ENCODE assay signal across 16 cellular contexts in genomic region chr22:24699861-24700260, GRCh38.
"Had no signal": no experiment of that assay in that cellular context is flagged by ENCODE, and none has a peak within 500 bp of the region (broad histone marks: within the 10 kb centered on the region; RNA-seq: fewer than 3 reads in every experiment).

No MANE protein-coding gene starts in this region.

- H3K9me3 ChIP-seq: body of pancreas, gastrocnemius medialis, heart left ventricle, left ventricle myocardium inferior, ovary, sigmoid colon, spleen had no signal

- H3K4me3 Mint-ChIP-seq: activated CD4-positive, alpha-beta T cell treated with anti-CD3 and anti-CD28 coated beads for 36 hours; activated CD8-positive, alpha-beta memory T cell treated with anti-CD3 and anti-CD28 coated beads, Interleukin-2, amount 10 ng/mL, durations not matched to agents 7 days and 5 days; activated naive CD4-positive, alpha-beta T cell treated with anti-CD3 and anti-CD28 coated beads for 36 hours; WTC11 had no signal

- H3K36me3 ChIP-seq: gastrocnemius medialis, heart left ventricle, left ventricle myocardium inferior, ovary, sigmoid colon, spleen had no signal

- DNase-seq: activated CD4-positive, alpha-beta T cell treated with anti-CD3 and anti-CD28 coated beads for 36 hours; activated CD4-positive, alpha-beta T cell treated with anti-CD3 and anti-CD28 coated beads, Interleukin-2, amount 50 U/mL, for 48 hours; activated CD8-positive, alpha-beta memory T cell treated with anti-CD3 and anti-CD28 coated beads, Interleukin-2, amount 10 ng/mL, durations not matched to agents 7 days and 5 days; activated naive CD4-positive, alpha-beta T cell treated with anti-CD3 and anti-CD28 coated beads for 36 hours; body of pancreas; caudate nucleus; dorsolateral prefrontal cortex; erythroblast; gastrocnemius medialis; heart left ventricle; left ventricle myocardium inferior; ovary; sigmoid colon; spleen; stimulated activated naive CD4-positive, alpha-beta T cell had no signal

- H3K36me3 Mint-ChIP-seq: activated CD8-positive, alpha-beta memory T cell treated with anti-CD3 and anti-CD28 coated beads, Interleukin-2, amount 10 ng/mL, durations not matched to agents 7 days and 5 days; WTC11 had no signal

- H3K4me1 Mint-ChIP-seq: activated CD4-positive, alpha-beta T cell treated with anti-CD3 and anti-CD28 coated beads for 36 hours; activated CD8-positive, alpha-beta memory T cell treated with anti-CD3 and anti-CD28 coated beads, Interleukin-2, amount 10 ng/mL, durations not matched to agents 7 days and 5 days had no signal

- H3K9me3 Mint-ChIP-seq: activated naive CD4-positive, alpha-beta T cell treated with anti-CD3 and anti-CD28 coated beads for 36 hours; WTC11 had no signal

- ATAC-seq: activated CD4-positive, alpha-beta T cell treated with anti-CD3 and anti-CD28 coated beads for 36 hours; activated CD8-positive, alpha-beta memory T cell treated with anti-CD3 and anti-CD28 coated beads, Interleukin-2, amount 10 ng/mL, durations not matched to agents 7 days and 5 days; body of pancreas; gastrocnemius medialis; heart left ventricle had no signal

- H3K27me3 Mint-ChIP-seq: activated CD4-positive, alpha-beta T cell treated with anti-CD3 and anti-CD28 coated beads for 36 hours had no signal

- H3K27ac ChIP-seq: body of pancreas, dorsolateral prefrontal cortex, gastrocnemius medialis, heart left ventricle, left ventricle myocardium inferior, ovary, sigmoid colon had no signal

- H3K27me3 ChIP-seq: body of pancreas, dorsolateral prefrontal cortex, gastrocnemius medialis, heart left ventricle, ovary, sigmoid colon, spleen had no signal

- H3K4me3 ChIP-seq: body of pancreas, dorsolateral prefrontal cortex, gastrocnemius medialis, heart left ventricle, left ventricle myocardium inferior, ovary, sigmoid colon, spleen had no signal

- H3K27ac Mint-ChIP-seq: activated CD4-positive, alpha-beta T cell treated with anti-CD3 and anti-CD28 coated beads for 36 hours; activated CD8-positive, alpha-beta memory T cell treated with anti-CD3 and anti-CD28 coated beads, Interleukin-2, amount 10 ng/mL, durations not matched to agents 7 days and 5 days; activated naive CD4-positive, alpha-beta T cell treated with anti-CD3 and anti-CD28 coated beads for 36 hours; WTC11 had no signal
